In the genomic region with DNA sequence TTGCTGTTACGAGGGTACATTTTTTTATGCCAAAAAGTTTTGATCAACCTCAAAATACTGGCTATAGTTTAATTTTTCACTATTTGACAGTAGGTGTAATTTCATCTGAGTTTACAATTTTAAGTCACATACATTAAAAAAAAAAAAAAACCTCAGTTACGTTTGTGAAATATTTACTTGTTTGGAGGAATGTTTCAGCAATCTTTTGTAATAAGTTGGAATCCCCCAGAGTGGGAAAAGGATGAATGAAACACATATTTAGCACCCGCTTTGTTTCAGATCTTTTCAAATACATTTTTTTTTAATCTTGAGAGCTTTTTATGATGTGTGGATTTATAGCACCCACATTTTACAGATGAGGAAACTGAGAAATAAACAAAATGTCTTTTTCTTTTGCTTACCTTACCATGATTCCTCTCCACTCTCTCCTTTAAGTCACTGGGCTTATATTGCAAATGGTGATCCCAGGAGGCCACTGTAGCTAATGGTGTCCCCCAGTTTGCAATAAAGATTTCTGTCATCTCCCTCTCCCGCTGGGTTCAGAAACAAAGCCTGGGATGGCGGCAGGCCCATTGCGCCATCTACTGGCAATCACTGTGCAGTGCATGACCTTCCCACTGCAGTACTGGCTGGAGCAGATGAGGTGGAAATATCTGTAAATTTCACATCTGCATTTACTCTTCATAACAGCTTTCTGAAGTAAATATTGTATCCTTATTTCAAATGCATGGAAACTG, we compare ENCODE assay signal across 8 cellular contexts.
DNase-seq lines count a peak whose midpoint lies in the region; ATAC-seq and TF ChIP-seq lines count a peak whose summit lies in the region.

No MANE protein-coding gene starts in this region.

- ATAC-seq in HG02938 (IDR thresholded peaks at IDR 0.05; ENCODE audit: unreplicated experiment) (peak; percentile 68), HG03457 (IDR thresholded peaks at IDR 0.05; ENCODE audit: unreplicated experiment) (no peak)

- H3K4me3 ChIP-seq in epithelial cell of esophagus (ENCODE audit: low read length) (no peak overlapping the region), mucosa of stomach (ENCODE audit: low read length) (no peak overlapping the region)

- TF ChIP-seq CTCF in epithelial cell of esophagus (IDR thresholded peaks at IDR 0.05; ENCODE audit: insufficient read depth, low read depth, low read length, missing control alignments), result peak; percentile 100

- H3K36me3 ChIP-seq in mucosa of stomach (ENCODE audit: control insufficient read depth, insufficient read depth, low read length), result no peaks in the 10 kb centered on the region

- H3K9me3 ChIP-seq in mucosa of stomach (ENCODE audit: control insufficient read depth, low read length), result no peaks in the 10 kb centered on the region

- H3K27me3 ChIP-seq in mucosa of stomach (ENCODE audit: control insufficient read depth, insufficient read depth, low read length), result peaks cover 7% of the 10 kb centered on the region

- peak overlapping the region; percentile 20 for H3K9ac ChIP-seq in mucosa of stomach (ENCODE audit: low read length)

- H3K4me1 ChIP-seq in mucosa of stomach (ENCODE audit: control insufficient read depth, insufficient read depth, low read length), result no peaks in the 10 kb centered on the region

- DNase-seq in GDM1 (lab: John Stamatoyannopoulos, UW) (peak; percentile 54), NOMO-1 treated with DMSO at 0.1 percent for 48 hours (lab: John Stamatoyannopoulos, UW; ENCODE audit: unreplicated experiment) (peak; percentile 84), epithelial cell of esophagus (ENCODE audit: low read depth) (peak; percentile 80)
- DNase-seq in activated CD8-positive, alpha-beta memory T cell treated with anti-CD3 and anti-CD28 coated beads, Interleukin-2, amount 50 U/mL, for 48 hours, result peak; percentile 83
- peak; percentile 25 to 46 for DNase-seq in stimulated activated CD8-positive, alpha-beta memory T cell treated with anti-CD3 and anti-CD28 coated beads, Interleukin-7, amount 100 ng/mL, for 4 hours (ENCODE audit: low read depth in 2 of 2)
